ENCODE assay signal across 12 cellular contexts in the genomic region with DNA sequence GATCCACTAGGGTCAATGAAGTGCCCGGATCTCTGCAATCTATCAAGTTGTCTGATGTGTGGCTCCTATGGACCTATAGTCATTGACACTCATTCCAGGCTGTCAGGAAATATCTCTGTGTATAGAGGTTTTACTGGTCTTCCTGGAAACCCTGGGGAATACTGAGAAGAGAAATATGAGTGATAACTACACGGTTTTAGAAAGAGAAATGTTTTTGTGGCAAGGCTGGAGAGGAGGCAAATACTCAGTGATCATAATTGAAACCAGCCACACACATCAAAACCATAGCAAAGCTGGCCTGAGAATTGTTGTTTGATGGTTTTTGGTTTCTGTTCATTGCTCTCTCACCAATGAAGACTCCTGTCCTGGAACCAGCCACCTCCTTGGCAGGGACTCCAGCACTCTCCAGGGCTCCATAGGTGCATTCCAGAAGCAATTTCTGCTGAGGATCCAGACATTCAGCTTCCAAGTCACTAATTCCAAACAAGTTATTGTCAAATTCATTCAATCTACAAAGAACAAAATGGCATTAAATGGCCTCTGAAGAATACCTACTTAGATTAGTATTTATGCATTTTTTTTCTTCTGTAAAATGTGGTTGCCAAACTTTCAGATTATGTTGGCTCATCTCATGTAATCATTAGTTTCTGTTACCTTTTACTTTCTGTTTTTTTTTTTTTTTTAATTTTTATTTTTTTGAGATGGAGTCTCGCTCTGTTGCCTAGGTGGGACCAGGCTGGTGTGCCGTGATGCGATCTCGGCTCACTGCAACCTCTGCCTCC.
DNase-seq lines count a peak whose midpoint lies in the region; ATAC-seq lines count a peak whose summit lies in the region.
"Had no signal": no experiment of that assay in that cellular context is flagged by ENCODE, and none has a peak within 500 bp of the region (broad histone marks: within the 10 kb centered on the region; RNA-seq: fewer than 3 reads in every experiment).

No MANE protein-coding gene starts in this region.

- no peaks in the 10 kb centered on the region for H3K4me1 ChIP-seq in GM23248 (ENCODE audit: insufficient read depth)

- H3K9ac ChIP-seq in GM23248 = no peak overlapping the region

- in situ Hi-C loops in GM23248 (cut with MboI) = no loop called here

- H3K4me2 ChIP-seq in GM23248 (ENCODE audit: unreplicated experiment) = no peak overlapping the region

- H3K27me3 ChIP-seq in GM23248 (replicated peaks; ENCODE audit: insufficient read depth) = no peaks in the 10 kb centered on the region

- no peak overlapping the region for H3K27ac ChIP-seq in GM23248

- H3F3A ChIP-seq in GM23248 (ENCODE audit: insufficient read depth) = no peaks in the 10 kb centered on the region

- no peaks in the 10 kb centered on the region for H4K20me1 ChIP-seq in GM23248 (ENCODE audit: insufficient read depth)

- no peak overlapping the region for H3K4me3 ChIP-seq in GM23248

- no peaks in the 10 kb centered on the region for H3K9me2 ChIP-seq in GM23248 (ENCODE audit: insufficient read depth)

- DNase-seq in AG20443 (ENCODE audit: low spot score) = peak; percentile 12
- no peak for DNase-seq in NOMO-1 treated with dmso at 0.1 percent for 144 hours (lab: John Stamatoyannopoulos, UW; ENCODE audit: unreplicated experiment)
- DNase-seq in iPS-NIHi7 (ENCODE audit: extremely low spot score) = no peak
- no peak for DNase-seq in GDM1 (lab: John Stamatoyannopoulos, UW)
- DNase-seq in GM23248 = no peak
- DNase-seq: activated gamma-delta T cell treated with Interleukin-2 at 50 U/mL for 16 hours, COR-L47, H7, NCI-H1930 had no signal

- no peak overlapping the region for H2AFZ ChIP-seq in GM23248

- no peaks in the 10 kb centered on the region for H3K36me3 ChIP-seq in GM23248 (ENCODE audit: low read depth)

- 74 to 80% methylated on average over 6 of the region's 6 CpGs for WGBS in GM23248 (ENCODE audit: low coverage in 1 of 2, low lambda C conversion rate in 2 of 2, missing lambda C conversion rate in 2 of 2), 2 experiments

- no peaks in the 10 kb centered on the region for H3K9me3 ChIP-seq in GM23248 (ENCODE audit: low read depth)

- no peaks in the 10 kb centered on the region for H3K79me2 ChIP-seq in GM23248 (ENCODE audit: insufficient read depth)

- ATAC-seq in GM18907 (IDR thresholded peaks at IDR 0.05; ENCODE audit: unreplicated experiment) = peak; percentile 92
- peak; percentile 74 for ATAC-seq in HG02623 (IDR thresholded peaks at IDR 0.05; ENCODE audit: unreplicated experiment)
- peak; percentile 81 for ATAC-seq in HG03521 (IDR thresholded peaks at IDR 0.05; ENCODE audit: unreplicated experiment)
